Comparison of ENCODE assay signal across 23 cellular contexts in the genomic region with DNA sequence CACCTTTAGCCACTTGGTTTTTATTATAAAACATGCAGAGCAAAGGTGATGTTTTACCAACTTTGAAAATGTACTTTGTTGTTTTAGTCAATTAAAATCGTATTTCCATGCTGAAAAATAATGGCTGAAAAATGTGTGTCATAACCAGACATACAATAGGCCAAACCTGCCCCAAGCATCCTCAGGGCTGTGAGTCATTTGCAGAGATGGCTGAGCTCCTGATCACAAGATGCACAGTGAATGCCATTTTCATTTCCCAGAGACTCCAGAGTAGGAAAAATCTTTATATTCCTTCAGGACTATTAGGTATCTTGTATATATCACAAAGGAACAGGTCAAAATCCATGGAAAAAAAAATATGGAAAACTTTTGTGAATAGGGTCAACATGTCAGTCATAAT.
A peak's percentile ranks its signal among the peaks of the same experiment; 100 is the strongest.
DNase-seq lines count a peak whose midpoint lies in the region; ATAC-seq and TF ChIP-seq lines count a peak whose summit lies in the region.
"Had no signal": no experiment of that assay in that cellular context is flagged by ENCODE, and none has a peak within 500 bp of the region (broad histone marks: within the 10 kb centered on the region; RNA-seq: fewer than 3 reads in every experiment).

No MANE protein-coding gene starts in this region.

- no peaks in the 10 kb centered on the region for H3K9me3 ChIP-seq in heart left ventricle
- H3K9me3 ChIP-seq: neutrophil, sigmoid colon had no signal

- peaks cover 0 to 3% of the 10 kb centered on the region in 2 donors for H3K27me3 Mint-ChIP-seq in T-cell

- H3K4me1 ChIP-seq in heart left ventricle = no peaks in the 10 kb centered on the region
- H3K4me1 ChIP-seq: sigmoid colon had no signal

- DNase-seq in EH (ENCODE audit: low read depth) (peak; percentile 63), RWPE1 (ENCODE audit: low spot score) (peak; percentile 51), epithelial cell of esophagus (ENCODE audit: low read depth) (peak; percentile 88), myocyte (ENCODE audit: low read depth) (peak; percentile 32), NCI-H1436 (lab: John Stamatoyannopoulos, UW) (no peak), heart left ventricle (no peak), T-cell (no peak), NCI-H1092 treated with DMSO at 0.1 percent for 48 hours (lab: John Stamatoyannopoulos, UW) (no peak)
- DNase-seq: activated effector memory CD4-positive, alpha-beta T cell treated with Interleukin-2 at 50 U/mL for 16 hours; effector CD8-positive, alpha-beta T cell; head of caudate nucleus; kidney; NCI-H1694 treated with DMSO at 0.1 percent for 48 hours; NCI-H524; sigmoid colon; stimulated activated CD4-positive, alpha-beta T cell treated with anti-CD3 and anti-CD28 coated beads, Interleukin-4, amount 100 ng/mL, for 24 hours; SW 1271; trophoblast cell had no signal

- POLR2A ChIA-PET in RWPE1 (lab: Yijun Ruan, JAX; ENCODE audit: low non-redundant PET) = no interaction called here
- POLR2A ChIA-PET in T-cell (lab: Charles Lee) = no interaction called here

- intact Hi-C loops in heart left ventricle (cut with DNase I) = no loop called here

- no peaks in the 10 kb centered on the region for H3K27me3 ChIP-seq in heart left ventricle
- H3K27me3 ChIP-seq: BLaER1, neutrophil, sigmoid colon had no signal

- no peak overlapping the region for H3K4me3 Mint-ChIP-seq in T-cell
- H3K4me3 Mint-ChIP-seq: brain had no signal

- H3K4me3 ChIP-seq in epithelial cell of esophagus (ENCODE audit: low read length) (no peak overlapping the region), heart left ventricle (no peak overlapping the region)
- H3K4me3 ChIP-seq: BLaER1, sigmoid colon had no signal

- no peak for ATAC-seq in heart left ventricle
- ATAC-seq in T-cell (replicated peaks in 1 of 4) = no peak

- no peaks in the 10 kb centered on the region for H3K4me1 Mint-ChIP-seq in T-cell
- H3K4me1 Mint-ChIP-seq: brain had no signal

- H3K27ac ChIP-seq in RWPE1 (no peak overlapping the region), heart left ventricle (no peak overlapping the region)
- H3K27ac ChIP-seq: BLaER1, HL-60, KMS-11, neutrophil, sigmoid colon had no signal

- 43 to 75% (median 61%) methylated on average over 1 of the region's 1 CpG for WGBS in heart left ventricle, 4 donors

- H3K36me3 Mint-ChIP-seq in T-cell = no peaks in the 10 kb centered on the region
- H3K36me3 Mint-ChIP-seq: brain had no signal

- TF ChIP-seq POLR2A in heart left ventricle (IDR thresholded peaks at IDR 0.05) = no peak

- CTCF ChIA-PET in RWPE1 (lab: Yijun Ruan, JAX) = no interaction called here
- CTCF ChIA-PET in T-cell (lab: Charles Lee) = no interaction called here

- no peaks in the 10 kb centered on the region for H3K36me3 ChIP-seq in heart left ventricle
- H3K36me3 ChIP-seq: BLaER1, neutrophil, sigmoid colon had no signal

- no peaks in the 10 kb centered on the region for H3K9me3 Mint-ChIP-seq in T-cell

- TF ChIP-seq CTCF in RWPE1 (conservative IDR thresholded peaks at IDR 0.05; ENCODE audit: low read depth) (no peak), epithelial cell of esophagus (IDR thresholded peaks at IDR 0.05; ENCODE audit: insufficient read depth, low read depth, low read length, missing control alignments) (no peak), heart left ventricle (IDR thresholded peaks at IDR 0.05) (no peak)

- no peak overlapping the region for H3K27ac Mint-ChIP-seq in T-cell
- H3K27ac Mint-ChIP-seq: brain had no signal

Comparison
In these comparisons a context has a peak if more than half of its experiments do, and no peak if none do; other contexts are left out.
1. DNase-seq: peak in EH (single experiment), RWPE1 (single experiment), epithelial cell of esophagus (single experiment) and myocyte (single experiment); none in NCI-H1436 (single experiment), heart left ventricle (0 of 5), T-cell (0 of 34) and NCI-H1092 treated with DMSO at 0.1 percent for 48 hours (single experiment).